Comparison of ENCODE assay signal across 1 cellular context in the genomic region with DNA sequence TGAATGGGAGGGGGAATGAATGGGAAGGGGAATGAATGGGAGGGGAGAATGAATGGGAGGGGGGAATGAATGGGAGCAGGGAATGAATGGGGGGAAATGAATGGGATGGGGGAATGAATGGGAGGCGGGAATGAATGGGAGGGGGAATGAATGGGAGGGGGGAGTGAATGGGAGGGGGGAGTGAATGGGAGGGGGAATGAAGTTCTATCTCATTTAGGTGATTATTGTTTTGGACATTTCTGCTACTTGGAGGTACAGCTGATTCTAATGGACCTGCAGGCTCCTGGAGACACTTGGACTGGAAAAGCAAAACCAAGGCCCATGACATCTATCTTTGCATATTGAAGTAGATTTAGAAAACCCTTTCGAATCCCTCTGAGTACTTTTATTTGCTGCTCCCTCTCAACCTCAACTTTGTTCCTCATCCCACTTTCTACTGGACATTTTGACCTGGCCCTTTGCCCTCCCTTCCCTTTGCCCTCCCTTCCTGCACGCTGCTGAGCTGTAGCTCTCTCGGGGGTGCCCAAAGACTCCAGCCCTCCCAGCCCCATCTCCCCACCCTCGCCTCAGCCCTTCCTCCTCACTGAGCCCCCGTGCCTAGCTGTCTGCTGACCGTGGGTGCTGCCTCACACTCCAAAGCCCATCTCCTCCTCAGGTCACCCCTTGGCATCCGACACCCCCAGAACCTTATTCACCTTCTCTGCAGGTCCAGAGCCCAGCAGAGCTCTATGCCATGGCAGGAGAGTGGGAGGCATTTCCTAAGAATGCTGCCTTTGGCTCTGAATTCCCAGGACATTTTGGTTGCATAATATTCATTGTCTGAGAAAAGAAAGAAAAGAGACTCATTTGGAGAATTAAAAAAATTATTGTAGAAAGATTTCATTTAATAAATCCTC.
TF ChIP-seq lines count a peak whose summit lies in the region.

No MANE protein-coding gene starts in this region.

TF ChIP-seq in WTC11, 78 proteins besides CTCF, POLR2A, EP300 and RAD21 (continued from another document):
- no peak for TF ChIP-seq GTF2I (CRISPR knock-in tag; conservative IDR thresholded peaks at IDR 0.05)
